Comparison of ENCODE assay signal across 13 cellular contexts in genomic region chr14:103273145-103273846, GRCh38.
DNase-seq lines count a peak whose midpoint lies in the region; ATAC-seq and TF ChIP-seq lines count a peak whose summit lies in the region.
"Had no signal": no experiment of that assay in that cellular context is flagged by ENCODE, and none has a peak within 500 bp of the region (broad histone marks: within the 10 kb centered on the region; RNA-seq: fewer than 3 reads in every experiment).

No MANE protein-coding gene starts in this region.

- TF ChIP-seq POLR2A in prostate gland (IDR thresholded peaks at IDR 0.05): no peak

- H3K4me2 ChIP-seq in hepatocyte: peak overlapping the region; percentile 75

- no peak for DNase-seq in coronary artery (ENCODE audit: low spot score)
- no peak for DNase-seq in hepatocyte (ENCODE audit: low spot score)
- no peak for DNase-seq in prostate gland (ENCODE audit: low spot score)
- no peak for DNase-seq in GM10266 (ENCODE audit: extremely low spot score)
- DNase-seq in NCI-H2081 (lab: John Stamatoyannopoulos, UW): no peak
- DNase-seq: activated CD4-positive, alpha-beta T cell treated with anti-CD3 and anti-CD28 coated beads, Interleukin-2, amount 10 ng/mL, durations not matched to agents 7 days and 5 days; COR-L47; natural killer cell; NCI-H1436 treated with DMSO at 0.1 percent for 48 hours; NK-92 treated with Interleukin-12 subunit alpha and Interleukin-12 subunit beta, amount 100 ng/mL, for 24 hours; SW 1271 had no signal

- 67% methylated on average over 66 of the region's 70 CpGs for WGBS in hepatocyte (ENCODE audit: low lambda C conversion rate, missing lambda C conversion rate)
- WGBS in prostate gland: 9% methylated on average over 47 of the region's 70 CpGs
- 7% methylated on average over 70 of the region's 70 CpGs for WGBS in urinary bladder

- no peak overlapping the region for H3K27ac ChIP-seq in coronary artery
- no peak overlapping the region for H3K27ac ChIP-seq in hepatocyte
- no peak overlapping the region for H3K27ac ChIP-seq in prostate gland
- no peak overlapping the region for H3K27ac ChIP-seq in urinary bladder (ENCODE audit: low read depth)

- no peak overlapping the region for H2AFZ ChIP-seq in hepatocyte

- intact Hi-C loops in prostate gland (cut with DNase I): no loop called here

- no peaks in the 10 kb centered on the region for H3K9me2 ChIP-seq in hepatocyte (replicated peaks; ENCODE audit: insufficient read depth)

- H3K9me3 ChIP-seq in hepatocyte (ENCODE audit: low read depth) (no peaks in the 10 kb centered on the region), prostate gland (no peaks in the 10 kb centered on the region)

- ATAC-seq in HG02970 (IDR thresholded peaks at IDR 0.05; ENCODE audit: low FRiP score, unreplicated experiment): no peak
- ATAC-seq: natural killer cell had no signal

- H3K4me1 ChIP-seq in hepatocyte (ENCODE audit: insufficient read depth) (no peaks in the 10 kb centered on the region), prostate gland (replicated peaks) (no peaks in the 10 kb centered on the region), urinary bladder (ENCODE audit: insufficient read depth) (peaks cover 1% of the 10 kb centered on the region)

- H3K36me3 ChIP-seq in hepatocyte (replicated peaks; ENCODE audit: insufficient read depth, low read depth): no peaks in the 10 kb centered on the region
- H3K36me3 ChIP-seq in prostate gland: no peaks in the 10 kb centered on the region
- H3K36me3 ChIP-seq in urinary bladder (ENCODE audit: insufficient read depth): no peaks in the 10 kb centered on the region

- H4K20me1 ChIP-seq in hepatocyte (ENCODE audit: insufficient read depth, poor library complexity, severe bottlenecking): no peaks in the 10 kb centered on the region

- no peaks in the 10 kb centered on the region for H3K79me2 ChIP-seq in hepatocyte

- H3K4me3 ChIP-seq in coronary artery: peak overlapping the region; percentile 63
- no peak overlapping the region for H3K4me3 ChIP-seq in hepatocyte
- H3K4me3 ChIP-seq in prostate gland: peak overlapping the region; percentile 17
- H3K4me3 ChIP-seq in urinary bladder (ENCODE audit: low read depth, low read length): peak overlapping the region; percentile 43

- H3K27me3 ChIP-seq in hepatocyte (peaks cover 6% of the 10 kb centered on the region), prostate gland (replicated peaks; ENCODE audit: insufficient read depth) (no peaks in the 10 kb centered on the region)

- no peak for TF ChIP-seq CTCF in coronary artery (IDR thresholded peaks at IDR 0.05)
- no peak for TF ChIP-seq CTCF in hepatocyte (IDR thresholded peaks at IDR 0.05; ENCODE audit: poor library complexity)
- TF ChIP-seq CTCF in prostate gland (IDR thresholded peaks at IDR 0.05): no peak
- TF ChIP-seq CTCF in GM10266 (IDR thresholded peaks at IDR 0.05; ENCODE audit: control insufficient read depth, insufficient read depth, low read depth, missing control alignments): no peak
